8 cellular contexts compared by ENCODE assay signal in the genomic region with DNA sequence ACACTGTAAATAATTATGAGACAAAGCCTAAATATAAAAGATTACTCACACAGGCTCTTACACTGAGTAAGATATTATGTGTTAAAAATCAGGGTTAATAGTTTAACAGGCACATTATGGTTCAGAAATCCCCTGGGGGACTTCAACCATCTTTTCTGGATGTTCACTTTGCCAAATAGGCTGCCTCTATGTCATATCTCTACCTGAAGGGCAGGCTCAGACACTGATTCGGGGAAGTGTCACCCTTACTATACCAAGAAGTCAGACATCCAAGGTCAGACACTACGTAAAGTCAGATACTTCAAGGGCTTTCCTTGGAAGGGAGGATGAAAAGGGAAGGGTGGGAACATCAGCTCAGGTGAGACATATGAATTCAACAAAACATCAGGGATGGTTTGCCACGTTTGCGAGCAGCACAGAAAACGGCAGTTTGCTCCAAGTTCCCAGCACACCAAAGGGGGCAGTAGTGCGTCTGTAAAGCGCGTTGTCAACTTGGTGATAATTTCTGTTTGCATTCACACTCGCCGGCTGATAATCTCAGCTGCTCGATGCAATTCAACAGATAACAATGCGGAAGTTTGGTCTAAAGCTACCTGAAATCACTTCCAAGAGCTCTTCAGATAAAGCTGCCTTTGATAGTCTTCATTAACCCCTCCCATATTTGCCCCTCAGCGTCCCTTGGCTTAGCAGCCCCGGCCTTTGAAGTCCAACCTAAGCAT. TPM values are rescaled to one million over a fixed set of nuclear protein-coding genes. Genes with fewer than 3 reads are reported as not detected.
DNase-seq lines count a peak whose midpoint lies in the region; ATAC-seq and TF ChIP-seq lines count a peak whose summit lies in the region.

No MANE protein-coding gene starts in this region.

- ATAC-seq in GM18867 (IDR thresholded peaks at IDR 0.05; ENCODE audit: unreplicated experiment) (peak; percentile 51), HG03108 (IDR thresholded peaks at IDR 0.05; ENCODE audit: unreplicated experiment) (peak; percentile 37)
- ATAC-seq in activated CD4-positive, CD25-positive, alpha-beta regulatory T cell treated with anti-CD3 and anti-CD28 coated beads, Interleukin-2, amount 50 U/mL, for 24 hours = peak; percentile 63 to 66

- peak; percentile 80 for TF ChIP-seq CTCF in colonic mucosa (IDR thresholded peaks at IDR 0.05)

- H3K9ac ChIP-seq in colonic mucosa (ENCODE audit: low read depth in 2 of 2, low read length in 2 of 2) = peak overlapping the region; percentile 37 to 87

- H3K27me3 ChIP-seq in colonic mucosa (no peaks in the 10 kb centered on the region), layer of hippocampus (ENCODE audit: control insufficient read depth, insufficient read depth, low read length) (no peaks in the 10 kb centered on the region)

- no peaks in the 10 kb centered on the region for H3K4me1 ChIP-seq in colonic mucosa

- no peaks in the 10 kb centered on the region for H3K9me3 ChIP-seq in colonic mucosa

- no peaks in the 10 kb centered on the region for H3K36me3 ChIP-seq in colonic mucosa

- intact Hi-C loops in colonic mucosa (cut with DNase I) = no loop called here

- peak overlapping the region; percentile 51 for H3K27ac ChIP-seq in colonic mucosa
- peak overlapping the region; percentile 96 for H3K27ac ChIP-seq in layer of hippocampus (ENCODE audit: low read depth, low read length)

- H3K4me3 ChIP-seq in colonic mucosa = peak overlapping the region; percentile 33

- DNase-seq in AG08396 (ENCODE audit: low spot score) (peak; percentile 73), NCI-H2196 treated with DMSO at 0.1 percent for 48 hours (lab: John Stamatoyannopoulos, UW; ENCODE audit: unreplicated experiment) (peak; percentile 69), colonic mucosa (peak; percentile 87)
- peak; percentile 77 to 80 for DNase-seq in stimulated activated CD4-positive, alpha-beta T cell treated with anti-CD3 and anti-CD28 coated beads, Interleukin-2, amount 100 ng/mL, for 24 hours

RNA-seq across cellular contexts. Expression of a gene that starts 0.9 kb away (rescaled TPM):
- total RNA-seq in colonic mucosa = 1 to 10 TPM; 3.6 to 3.9 TPM

Comparison
In these comparisons a context has a peak if more than half of its experiments do, and no peak if none do; other contexts are left out.
1. Peak in every context shown above with its lines: DNase-seq, ATAC-seq, H3K4me3 ChIP-seq and H3K27ac ChIP-seq.